In genomic region chr2:190343500-190344274, GRCh38 we compare ENCODE assay signal across 8 cellular contexts. TPM values are rescaled to one million over a fixed set of nuclear protein-coding genes. Genes with fewer than 3 reads are reported as not detected.
DNase-seq lines count a peak whose midpoint lies in the region; ATAC-seq, FAIRE-seq and TF ChIP-seq lines count a peak whose summit lies in the region.

INPP1 (plus strand) TSS chr2:190343589; CDS start chr2:190360103, 16,514 bp downstream.

- no peak within 1 kb of the TSS for H3K4me2 ChIP-seq in K562 (ENCODE audit: insufficient read depth, low read length)
- H3K4me2 ChIP-seq in hepatocyte: peak within 1 kb of the TSS; percentile 91

- TF ChIP-seq EP300 in K562 (IDR thresholded peaks at IDR 0.05; ENCODE audit: low read length): no peak

- in situ Hi-C loops in K562 (cut with MboI): no loop called here

- H3K79me2 ChIP-seq in K562 (ENCODE audit: control insufficient read depth, insufficient read depth, low read length) (no peaks in the 10 kb centered on the region; the same call in 2 of the 3 replicates), hepatocyte (peaks cover 34% of the 10 kb centered on the region)

- peak within 1 kb of the TSS in 1 of 3 donors; percentile 94 for H3K27ac Mint-ChIP-seq in IgD-negative memory B cell

- no peaks in the 10 kb centered on the region for H3K9me1 ChIP-seq in K562 (ENCODE audit: control insufficient read depth, insufficient read depth, low read length)

- DNase-seq in GM12865 (ENCODE audit: low read depth): peak; percentile 57
- DNase-seq in T-helper 2 cell: peak in 4 of 5 experiments; percentile 4 to 59 (median 26)
- DNase-seq in K562 (ENCODE audit: extremely low read depth in 1 of 4, low spot score in 3 of 4): no peak
- peak; percentile 75 for DNase-seq in hepatocyte (ENCODE audit: low spot score)
- peak; percentile 38 for DNase-seq in renal cortical epithelial cell (ENCODE audit: low read depth)
- no peak for DNase-seq in DMS114 treated with DMSO at 0.1 percent for 48 hours (lab: John Stamatoyannopoulos, UW; ENCODE audit: unreplicated experiment)

- peaks cover 0 to 9% of the 10 kb centered on the region in 2 experiments; a peak in 4 of 5 replicates for H3K4me1 ChIP-seq in K562 (replicated peaks in 1 of 2; ENCODE audit: control insufficient read depth in 2 of 2, insufficient read depth in 2 of 2, low read length in 2 of 2)
- H3K4me1 ChIP-seq in hepatocyte (ENCODE audit: insufficient read depth): no peaks in the 10 kb centered on the region

- no peaks in the 10 kb centered on the region for H3K36me3 ChIP-seq in K562 (ENCODE audit: control insufficient read depth, insufficient read depth, low read length)
- no peaks in the 10 kb centered on the region for H3K36me3 ChIP-seq in hepatocyte (replicated peaks; ENCODE audit: insufficient read depth, low read depth)

- POLR2A ChIA-PET in K562 (lab: Yijun Ruan, JAX): no interaction called here

- H3K4me3 Mint-ChIP-seq in IgD-negative memory B cell: peak within 1 kb of the TSS; percentile 85 to 97 (median 91)

- no peaks in the 10 kb centered on the region for H3K27me3 Mint-ChIP-seq in IgD-negative memory B cell

- ATAC-seq in GM21737 (IDR thresholded peaks at IDR 0.05; ENCODE audit: unreplicated experiment): peak; percentile 53
- ATAC-seq in K562: no peak

- BruUV-seq in K562 (replicated peaks; lab: Mats Ljungman, UMichigan): no TSS peak

- H3K9me2 ChIP-seq in hepatocyte (replicated peaks; ENCODE audit: insufficient read depth): no peaks in the 10 kb centered on the region

- H3K4me3 ChIP-seq in GM12865 (ENCODE audit: low read depth, low read length): peak within 1 kb of the TSS; percentile 80
- H3K4me3 ChIP-seq in K562: no peak within 1 kb of the TSS
- H3K4me3 ChIP-seq in hepatocyte: peak within 1 kb of the TSS; percentile 64

- peaks cover 9 to 12% (median 10%) of the 10 kb centered on the region in 3 donors for H3K4me1 Mint-ChIP-seq in IgD-negative memory B cell

- CTCF ChIA-PET in K562 (lab: Yijun Ruan, JAX; ENCODE audit: low intra/inter-chr PET ratio): no interaction called here

- no peak for FAIRE-seq in K562 (lab: Jason Lieb, UNC)

- H2AFZ ChIP-seq in K562 (ENCODE audit: low read depth, low read length) (0 out of 2 replicates have a peak within 1 kb of the TSS, but pooled peaks have one; percentile 39), hepatocyte (peak within 1 kb of the TSS; percentile 97)

- no peak for TF ChIP-seq CTCF in GM12865 (IDR thresholded peaks at IDR 0.05; ENCODE audit: insufficient read depth, low read depth, low read length, missing control alignments)
- TF ChIP-seq CTCF in K562 (IDR thresholded peaks at IDR 0.05 in 2 of 3, conservative IDR thresholded peaks at IDR 0.05 in 1 of 3; ENCODE audit: insufficient read depth in 2 of 3, low read depth in 1 of 3, low read length in 3 of 3): no peak
- TF ChIP-seq CTCF in hepatocyte (IDR thresholded peaks at IDR 0.05; ENCODE audit: poor library complexity): no peak

- H3K27ac ChIP-seq in K562 (ENCODE audit: extremely low read depth, low read depth, low read length) (no peak within 1 kb of the TSS), hepatocyte (peak within 1 kb of the TSS; percentile 96)

- TF ChIP-seq RAD21 in K562 (CRISPR knock-in tag; conservative IDR thresholded peaks at IDR 0.05 in 1 of 2, IDR thresholded peaks at IDR 0.05 in 1 of 2): no peak

- no peaks in the 10 kb centered on the region for H3K36me3 Mint-ChIP-seq in IgD-negative memory B cell

- H3K9me3 Mint-ChIP-seq in IgD-negative memory B cell: no peaks in the 10 kb centered on the region

- TF ChIP-seq POLR2A in K562 (conservative IDR thresholded peaks at IDR 0.05): no peak

- H3K9ac ChIP-seq in K562 (ENCODE audit: insufficient read depth in 1 of 2, low read depth in 2 of 2, low read length in 2 of 2): no peak within 1 kb of the TSS; a peak in 1 of 4 replicates

- intact Hi-C loops in K562 (cut with micrococcal nuclease): no loop called here

- H3K9me3 ChIP-seq in K562 (replicated peaks; ENCODE audit: control insufficient read depth, insufficient read depth, low read depth, low read length): no peaks in the 10 kb centered on the region
- H3K9me3 ChIP-seq in hepatocyte (ENCODE audit: low read depth): no peaks in the 10 kb centered on the region

- H4K20me1 ChIP-seq in K562 (replicated peaks; ENCODE audit: control insufficient read depth, insufficient read depth, low read length) (no peaks in the 10 kb centered on the region), hepatocyte (ENCODE audit: insufficient read depth, poor library complexity, severe bottlenecking) (no peaks in the 10 kb centered on the region)

- 91% methylated on average over 5 of the region's 103 CpGs for WGBS in K562 (ENCODE audit: insufficient coverage, low coverage, missing lambda C conversion rate)
- WGBS in hepatocyte (ENCODE audit: low lambda C conversion rate, missing lambda C conversion rate): 2% methylated on average over 87 of the region's 103 CpGs

- H3K27me3 ChIP-seq in K562 (ENCODE audit: control insufficient read depth in 2 of 2, insufficient read depth in 2 of 2, low read length in 2 of 2) (no peaks in the 10 kb centered on the region), hepatocyte (no peaks in the 10 kb centered on the region)

TF ChIP-seq in K562, 482 proteins besides CTCF, POLR2A, EP300 and RAD21:
- TF ChIP-seq ZBTB33 (CRISPR knock-in tag; IDR thresholded peaks at IDR 0.05) (0 out of 2 replicates have a peak, but pooled peaks have one; percentile 10), BDP1 (IDR thresholded peaks at IDR 0.05; ENCODE audit: insufficient read depth, insufficient read length) (no peak)

RNA-seq across cellular contexts. Expression of gene INPP1, which starts in this region (rescaled TPM):
- polyA plus RNA-seq in IgD-negative memory B cell (2.7 TPM), K562 (2011; rRNA removed) (2.5 and 9.9 TPM in 2 replicates), K562 (2014; fragmentation: Illumina TruSeq; extraction: Trizol) (6.5 and 7.7 TPM in 2 replicates), K562 (2014; fragmentation: Nextera tagmentation; extraction: Ambion mirVana) (1 to 10 TPM; 3.7 to 6.1 TPM), K562 (2014; rRNA removed) (6.3 and 7.7 TPM in 2 replicates), hepatocyte (16.1 and 18.6 TPM in 2 replicates)
- total RNA-seq in K562 (2011; cell fraction: chromatin; rRNA removed; ENCODE audit: low replicate concordance): 3.1 and 5.7 TPM in 2 replicates
- total RNA-seq in K562 (2011; cell fraction: nucleolus; rRNA removed): 1.5 and 2.2 TPM in 2 replicates
- total RNA-seq in K562 (2011; cell fraction: nucleoplasm; rRNA removed): 2.9 and 4.4 TPM in 2 replicates
- total RNA-seq in K562 (2014; rRNA removed) (3.1 and 11.8 TPM in 2 replicates), K562 (2014; rRNA removed; fragmentation: Illumina TruSeq; extraction: Trizol) (6.6 and 6.7 TPM in 2 replicates), K562 (2015; rRNA removed; fragmentation: Illumina TruSeq; extraction: Trizol) (3.3 and 4.5 TPM in 2 replicates), K562 (2021) (5.0 and 5.3 TPM in 2 replicates), hepatocyte (11.1 and 13.0 TPM in 2 replicates), renal cortical epithelial cell (6.9 and 11.1 TPM in 2 replicates)
- polyA plus RNA-seq in K562 (2011; cell fraction: cytosol; rRNA removed): 1.6 and 4.4 TPM in 2 replicates
- 3.6 and 10.5 TPM in 2 replicates for polyA plus RNA-seq in K562 (2011; cell fraction: nucleus; rRNA removed)
- 3.2 and 6.0 TPM in 2 replicates for polyA plus RNA-seq in K562 (2012)
- polyA minus RNA-seq in K562 (2011; rRNA and poly(A)+ RNA removed): 1.9 and 8.7 TPM in 2 replicates
- 1.6 and 3.5 TPM in 2 replicates for polyA minus RNA-seq in K562 (2011; cell fraction: cytosol; rRNA and poly(A)+ RNA removed)
- 0.67 and 2.8 TPM in 2 replicates for polyA minus RNA-seq in K562 (2011; cell fraction: nucleus; rRNA and poly(A)+ RNA removed)

Comparison
In these comparisons a context has a peak if more than half of its experiments do, and no peak if none do; other contexts are left out.
1. DNase-seq: peak in GM12865 (single experiment), T-helper 2 cell (4 of 5), hepatocyte (single experiment) and renal cortical epithelial cell (single experiment); none in K562 (0 of 4) and DMS114 treated with DMSO at 0.1 percent for 48 hours (single experiment).